ENCODE assay signal across 16 cellular contexts in genomic region chr6:37016995-37017394, GRCh38. TPM values are rescaled to one million over a fixed set of nuclear protein-coding genes. Genes with fewer than 3 reads are reported as not detected.
DNase-seq lines count a peak whose midpoint lies in the region; ATAC-seq, FAIRE-seq and TF ChIP-seq lines count a peak whose summit lies in the region.
"Had no signal": no experiment of that assay in that cellular context is flagged by ENCODE, and none has a peak within 500 bp of the region (broad histone marks: within the 10 kb centered on the region; RNA-seq: fewer than 3 reads in every experiment).

No MANE protein-coding gene starts in this region.

- no peak overlapping the region for H3K4me3 Mint-ChIP-seq in T-helper 2 cell treated with Interferon-gamma antibody and Interleukin-4, amounts not matched to agents 5 μg/mL and 100 μg/mL, for 36 hours
- H3K4me3 Mint-ChIP-seq in activated B cell treated with CpG ODN at 0.5 μM for 24 hours = no peak overlapping the region
- H3K4me3 Mint-ChIP-seq: H9 had no signal

- no peaks in the 10 kb centered on the region for H3K36me3 ChIP-seq in stomach smooth muscle (ENCODE audit: control insufficient read depth in 2 of 2, insufficient read depth in 2 of 2, low read length in 2 of 2)

- CTCF ChIA-PET in activated B cell treated with CpG ODN at 0.5 μM for 24 hours (lab: Charles Lee) = interaction anchor here (1.5 to 10.6 kb wide), 9 partner anchors 11 to 256 kb away, joined by 3 to 185 read pairs (median 60); partner anchors contain the start of genes C6orf89, FGD2, MTCH1 and PIM1

- no peak for FAIRE-seq in HTR-8/SVneo (lab: Jason Lieb, UNC)

- no peaks in the 10 kb centered on the region for H3K9me3 Mint-ChIP-seq in T-helper 2 cell treated with Interferon-gamma antibody and Interleukin-4, amounts not matched to agents 5 μg/mL and 100 μg/mL, for 36 hours
- no peaks in the 10 kb centered on the region for H3K9me3 Mint-ChIP-seq in activated B cell treated with CpG ODN at 0.5 μM for 24 hours
- H3K9me3 Mint-ChIP-seq: H9 had no signal

- peak overlapping the region; percentile 75 for H3K27ac ChIP-seq in stomach smooth muscle (ENCODE audit: low read length)
- H3K27ac ChIP-seq: C4-2B had no signal

- H3K4me1 Mint-ChIP-seq in T-helper 2 cell treated with Interferon-gamma antibody and Interleukin-4, amounts not matched to agents 5 μg/mL and 100 μg/mL, for 36 hours (ENCODE audit: low read depth) = peaks cover 36% of the 10 kb centered on the region
- peaks cover 31% of the 10 kb centered on the region for H3K4me1 Mint-ChIP-seq in activated B cell treated with CpG ODN at 0.5 μM for 24 hours

- DNase-seq in T-helper 2 cell treated with Interferon-gamma antibody and Interleukin-4, amounts not matched to agents 5 μg/mL and 100 μg/mL, for 36 hours (ENCODE audit: low spot score) = no peak
- DNase-seq in T-helper 2 cell = no peak
- no peak for DNase-seq in activated B cell treated with CpG ODN at 0.5 μM for 24 hours
- peak; percentile 40 for DNase-seq in medulla oblongata (ENCODE audit: extremely low spot score)
- no peak for DNase-seq in stimulated activated CD4-positive, alpha-beta T cell treated with anti-CD3 and anti-CD28 coated beads, Interleukin-4, amount 100 ng/mL, for 4 hours
- no peak for DNase-seq in HTR-8/SVneo (ENCODE audit: insufficient read length, low spot score)
- DNase-seq: COR-L47, H9, NCI-H1694 treated with DMSO at 0.1 percent for 48 hours, NCI-H774 had no signal

- no peak overlapping the region for H3K4me3 ChIP-seq in stomach smooth muscle (ENCODE audit: low read length in 2 of 2)

- POLR2A ChIA-PET in activated B cell treated with CpG ODN at 0.5 μM for 24 hours (lab: Charles Lee) = interaction anchor here (1.6 to 24.7 kb wide), 7 partner anchors 11 to 253 kb away, joined by 4 to 519 read pairs (median 30); partner anchors contain the start of genes C6orf89, FGD2, MTCH1 and PIM1

- no peaks in the 10 kb centered on the region for H3K9me3 ChIP-seq in stomach smooth muscle (ENCODE audit: control insufficient read depth in 2 of 2, low read length in 2 of 2)

- ATAC-seq in activated B cell treated with CpG ODN at 0.5 μM for 24 hours (ENCODE audit: low read depth) (no peak), GM18907 (IDR thresholded peaks at IDR 0.05; ENCODE audit: unreplicated experiment) (no peak)
- ATAC-seq: Panc1 had no signal

- H3K27ac Mint-ChIP-seq in T-helper 2 cell treated with Interferon-gamma antibody and Interleukin-4, amounts not matched to agents 5 μg/mL and 100 μg/mL, for 36 hours = peak overlapping the region; percentile 52
- peak overlapping the region; percentile 56 for H3K27ac Mint-ChIP-seq in activated B cell treated with CpG ODN at 0.5 μM for 24 hours
- H3K27ac Mint-ChIP-seq: H9 had no signal

- no peak overlapping the region for H3K9ac ChIP-seq in stomach smooth muscle (ENCODE audit: low read length in 2 of 2)

- peaks cover 20% of the 10 kb centered on the region for H3K4me1 ChIP-seq in stomach smooth muscle (ENCODE audit: control insufficient read depth, insufficient read depth, low read length)

- intact Hi-C loops in activated B cell treated with CpG ODN at 0.5 μM for 24 hours (cut with micrococcal nuclease) = no loop called here

- no peaks in the 10 kb centered on the region for H3K27me3 ChIP-seq in stomach smooth muscle (ENCODE audit: control insufficient read depth in 1 of 2, insufficient read depth in 2 of 2, low read length in 2 of 2)

- no peak for TF ChIP-seq CTCF in activated B cell treated with CpG ODN at 0.5 μM for 24 hours (IDR thresholded peaks at IDR 0.05)

- no peaks in the 10 kb centered on the region for H3K36me3 Mint-ChIP-seq in T-helper 2 cell treated with Interferon-gamma antibody and Interleukin-4, amounts not matched to agents 5 μg/mL and 100 μg/mL, for 36 hours (ENCODE audit: low read depth)
- H3K36me3 Mint-ChIP-seq in activated B cell treated with CpG ODN at 0.5 μM for 24 hours (ENCODE audit: low read depth) = peaks cover 91% of the 10 kb centered on the region

- no peaks in the 10 kb centered on the region for H3K27me3 Mint-ChIP-seq in T-helper 2 cell treated with Interferon-gamma antibody and Interleukin-4, amounts not matched to agents 5 μg/mL and 100 μg/mL, for 36 hours (ENCODE audit: low read depth)
- no peaks in the 10 kb centered on the region for H3K27me3 Mint-ChIP-seq in activated B cell treated with CpG ODN at 0.5 μM for 24 hours

RNA-seq across cellular contexts. Expression of gene FGD2, which starts 11.5 kb away (rescaled TPM):
- 362 and 435 TPM in 2 replicates for total RNA-seq in activated B cell treated with CpG ODN at 0.5 μM for 24 hours
- total RNA-seq: A172, LHCN-M2 had no signal

RNA-seq across cellular contexts. Expression of gene MTCH1, which starts 31.0 kb away (rescaled TPM):
- total RNA-seq in activated B cell treated with CpG ODN at 0.5 μM for 24 hours = 128 and 133 TPM in 2 replicates
